In genomic region chr11:33773399-33774355, GRCh38 we compare ENCODE assay signal across 8 cellular contexts. TPM values are rescaled to one million over a fixed set of nuclear protein-coding genes. Genes with fewer than 3 reads are reported as not detected.
DNase-seq lines count a peak whose midpoint lies in the region; ATAC-seq, FAIRE-seq and TF ChIP-seq lines count a peak whose summit lies in the region.

No MANE protein-coding gene starts in this region.

- H4K20me1 ChIP-seq in astrocyte (ENCODE audit: insufficient read depth, low read length): peaks cover 29% of the 10 kb centered on the region

- peak overlapping the region; percentile 100 for H3K4me2 ChIP-seq in astrocyte (ENCODE audit: low read length)

- H3K4me1 ChIP-seq in SJCRH30 (peaks cover 16% of the 10 kb centered on the region), astrocyte (ENCODE audit: insufficient read depth, low read length) (peaks cover 22% of the 10 kb centered on the region)

- ATAC-seq in GM18861 (IDR thresholded peaks at IDR 0.05; ENCODE audit: unreplicated experiment) (peak; percentile 5), HG03103 (IDR thresholded peaks at IDR 0.05; ENCODE audit: low read depth, unreplicated experiment) (peak; percentile 24)

- POLR2A ChIA-PET in AG04450 (lab: Yijun Ruan, JAX): interaction anchor here (1.3 kb wide), 1 partner anchor 73 kb away, joined by 4 read pairs; the partner anchor contains the start of gene C11orf91

- CTCF ChIA-PET in AG04450 (lab: Charles Lee): no interaction called here

- H3K27me3 Mint-ChIP-seq in astrocyte (ENCODE audit: low read depth, unreplicated experiment): no peaks in the 10 kb centered on the region

- peak overlapping the region; percentile 91 for H3K9ac ChIP-seq in astrocyte (ENCODE audit: low read length)

- peak overlapping the region; percentile 82 for H2AFZ ChIP-seq in astrocyte (ENCODE audit: low read depth, low read length)

- peak overlapping the region; percentile 91 for H3K27ac Mint-ChIP-seq in astrocyte (ENCODE audit: unreplicated experiment)

- H3K36me3 Mint-ChIP-seq in astrocyte (ENCODE audit: low read depth, unreplicated experiment): no peaks in the 10 kb centered on the region

- H3K4me1 Mint-ChIP-seq in astrocyte (ENCODE audit: low read depth, unreplicated experiment): peaks cover 10% of the 10 kb centered on the region

- no peak for TF ChIP-seq CTCF in AG04450 (IDR thresholded peaks at IDR 0.05; ENCODE audit: low read depth, low read length)
- no peak for TF ChIP-seq CTCF in astrocyte (IDR thresholded peaks at IDR 0.05; ENCODE audit: insufficient read depth, low read depth, low read length)

- H3K4me3 ChIP-seq in AG04450 (ENCODE audit: low read depth, low read length) (peak overlapping the region; percentile 92), SJCRH30 (peak overlapping the region; percentile 84), astrocyte (ENCODE audit: insufficient read depth, low read depth, low read length) (peak overlapping the region; percentile 85), iPS-11a (ENCODE audit: low read depth, low read length) (peak overlapping the region; percentile 83), skeletal muscle cell (ENCODE audit: low read depth, low read length) (peak overlapping the region; percentile 96)

- H3K36me3 ChIP-seq in SJCRH30 (no peaks in the 10 kb centered on the region), astrocyte (ENCODE audit: insufficient read depth, low read length) (peaks cover under 1% of the 10 kb centered on the region)

- no peaks in the 10 kb centered on the region for H3K27me3 ChIP-seq in AG04450 (ENCODE audit: control insufficient read depth, insufficient read depth, low read length)
- no peaks in the 10 kb centered on the region for H3K27me3 ChIP-seq in SJCRH30
- H3K27me3 ChIP-seq in astrocyte (ENCODE audit: insufficient read depth, low read length): no peaks in the 10 kb centered on the region

- H3K79me2 ChIP-seq in astrocyte (ENCODE audit: insufficient read depth, low read length): peaks cover 31% of the 10 kb centered on the region

- DNase-seq in AG04450 (ENCODE audit: low read depth, low spot score) (no peak), SJCRH30 (peak; percentile 27 to 39), astrocyte (ENCODE audit: low read depth) (no peak), skeletal muscle cell (ENCODE audit: low read depth) (no peak), NCI-H187 treated with DMSO at 0.1 percent for 48 hours (lab: John Stamatoyannopoulos, UW) (no peak)

- H3K9me3 ChIP-seq in AG04450 (ENCODE audit: control insufficient read depth, insufficient read depth, low read length) (no peaks in the 10 kb centered on the region), SJCRH30 (replicated peaks) (no peaks in the 10 kb centered on the region), astrocyte (ENCODE audit: insufficient read depth, low read depth, low read length) (no peaks in the 10 kb centered on the region)

- FAIRE-seq in astrocyte (lab: Jason Lieb, UNC): no peak

- H3K9me3 Mint-ChIP-seq in astrocyte (ENCODE audit: unreplicated experiment): no peaks in the 10 kb centered on the region

- H3K4me3 Mint-ChIP-seq in astrocyte (ENCODE audit: unreplicated experiment): peak overlapping the region; percentile 96

- H3K27ac ChIP-seq in AG04450 (ENCODE audit: low read depth, low read length): peak overlapping the region; percentile 21
- no peak overlapping the region; the same call in 1 of the 2 replicates for H3K27ac ChIP-seq in SJCRH30
- H3K27ac ChIP-seq in astrocyte (ENCODE audit: low read depth, low read length): peak overlapping the region; percentile 76

RNA-seq across cellular contexts. Expression of gene FBXO3, which starts 0.6 kb away (rescaled TPM):
- polyA plus RNA-seq in AG04450 (2011; rRNA removed): 33.3 and 43.4 TPM in 2 replicates
- polyA minus RNA-seq in AG04450 (2011; rRNA and poly(A)+ RNA removed): 19.1 and 38.4 TPM in 2 replicates
- total RNA-seq in SJCRH30 (2014; rRNA removed; shearing (Covaris generic)): 26.2 and 30.4 TPM in 2 replicates
- total RNA-seq in astrocyte: 23.5 and 25.2 TPM in 2 replicates

RNA-seq across cellular contexts. Expression of gene CD59, which starts 37.5 kb away (rescaled TPM):
- polyA plus RNA-seq in AG04450 (2011; rRNA removed): 1,182 and 1,226 TPM in 2 replicates
- 475 and 515 TPM in 2 replicates for polyA minus RNA-seq in AG04450 (2011; rRNA and poly(A)+ RNA removed)
- total RNA-seq in SJCRH30 (2014; rRNA removed; shearing (Covaris generic)): 93.3 and 97.3 TPM in 2 replicates
- 587 and 662 TPM in 2 replicates for total RNA-seq in astrocyte

Comparison
In these comparisons a context has a peak if more than half of its experiments do, and no peak if none do; other contexts are left out.
1. DNase-seq: peak in SJCRH30 (2 of 2); none in AG04450 (single experiment), astrocyte (single experiment), skeletal muscle cell (single experiment) and NCI-H187 treated with DMSO at 0.1 percent for 48 hours (single experiment).
2. Peak in every context shown above with its lines, with median percentiles within 50 percentile points of each other: H3K4me3 ChIP-seq.